Comparison of ENCODE assay signal across 18 cellular contexts in genomic region chrX:110401142-110401541, GRCh38. TPM values are rescaled to one million over a fixed set of nuclear protein-coding genes. Genes with fewer than 3 reads are reported as not detected.
DNase-seq lines count a peak whose midpoint lies in the region; ATAC-seq, FAIRE-seq and TF ChIP-seq lines count a peak whose summit lies in the region.
"Had no signal": no experiment of that assay in that cellular context is flagged by ENCODE, and none has a peak within 500 bp of the region (broad histone marks: within the 10 kb centered on the region; RNA-seq: fewer than 3 reads in every experiment).

No MANE protein-coding gene starts in this region.

- intact Hi-C loops in Panc1 (cut with micrococcal nuclease; ENCODE audit: unreplicated experiment): no loop called here

- no peak overlapping the region for H2AFZ ChIP-seq in GM23248
- H2AFZ ChIP-seq: hepatocyte had no signal

- TF ChIP-seq RAD21 in A549 (conservative IDR thresholded peaks at IDR 0.05 in 1 of 2, IDR thresholded peaks at IDR 0.05 in 1 of 2): peak in 1 of 2 experiments; percentile 46; a peak in 3 of 5 replicates

- no TSS peak for BruUV-seq in Panc1 (replicated peaks; lab: Mats Ljungman, UMichigan)

- peaks cover 37% of the 10 kb centered on the region for H3K4me1 ChIP-seq in A549
- no peaks in the 10 kb centered on the region for H3K4me1 ChIP-seq in Panc1 (ENCODE audit: control insufficient read depth, insufficient read depth, low read length)
- peaks cover 41% of the 10 kb centered on the region for H3K4me1 ChIP-seq in GM23248 (ENCODE audit: insufficient read depth)

- H3F3A ChIP-seq in GM23248 (ENCODE audit: insufficient read depth): peaks cover 32% of the 10 kb centered on the region

- FAIRE-seq in A549 (lab: Jason Lieb, UNC): peak; percentile 23
- FAIRE-seq in GM12891 (lab: Jason Lieb, UNC): peak; percentile 71
- FAIRE-seq: keratinocyte had no signal

- CTCF ChIA-PET in A549 (lab: Yijun Ruan, JAX) (interaction anchor here (0.8 to 27.0 kb wide), 3 partner anchors 10 to 233 kb away, joined by 5 to 848 read pairs (median 17); no protein-coding TSS in a partner anchor), Panc1 (lab: Charles Lee) (interaction anchor here (1.2 kb wide), 1 partner anchor 240 kb away, joined by 4 read pairs; no protein-coding TSS in a partner anchor)

- no peaks in the 10 kb centered on the region for H4K20me1 ChIP-seq in GM23248 (ENCODE audit: insufficient read depth)

- H3K9me3 ChIP-seq in A549 (no peaks in the 10 kb centered on the region), Panc1 (ENCODE audit: control insufficient read depth, insufficient read depth, low read depth, low read length) (no peaks in the 10 kb centered on the region), GM23248 (ENCODE audit: low read depth) (no peaks in the 10 kb centered on the region)
- H3K9me3 ChIP-seq: psoas muscle, testis had no signal

- H3K27me3 ChIP-seq in Panc1 (ENCODE audit: control insufficient read depth, insufficient read depth, low read length) (peaks cover 7% of the 10 kb centered on the region), GM23248 (replicated peaks; ENCODE audit: insufficient read depth) (no peaks in the 10 kb centered on the region)
- H3K27me3 ChIP-seq: hepatocyte, testis had no signal

- ATAC-seq in A549 (peak; percentile 37 to 55; a peak in 2 of 6 replicates), HG02885 (IDR thresholded peaks at IDR 0.05; ENCODE audit: poor library complexity, unreplicated experiment) (peak; percentile 72), Panc1 (no peak), GM21381 (IDR thresholded peaks at IDR 0.05; ENCODE audit: unreplicated experiment) (no peak), HG03460 (IDR thresholded peaks at IDR 0.05; ENCODE audit: unreplicated experiment) (no peak), HG02623 (IDR thresholded peaks at IDR 0.05; ENCODE audit: unreplicated experiment) (no peak)
- ATAC-seq: psoas muscle had no signal

- no peak for TF ChIP-seq POLR2A in A549 (IDR thresholded peaks at IDR 0.05; ENCODE audit: low read length)
- TF ChIP-seq POLR2A in GM12891 (IDR thresholded peaks at IDR 0.05; ENCODE audit: low read depth, low read length): no peak

- in situ Hi-C loops in Panc1 (cut with HindIII; ENCODE audit: low pct_unique_long_range_greater_than_20kb, low sequenced_read_pairs): no loop called here
- in situ Hi-C loops in GM23248 (cut with MboI): loop anchor here (25.0 kb wide), 2 partner anchors 489 to 689 kb away; no protein-coding TSS in a partner anchor

- H3K9me2 ChIP-seq in GM23248 (ENCODE audit: insufficient read depth): no peaks in the 10 kb centered on the region

- no peaks in the 10 kb centered on the region for H3K79me2 ChIP-seq in GM23248 (ENCODE audit: insufficient read depth)
- H3K79me2 ChIP-seq: hepatocyte had no signal

- TF ChIP-seq EP300 in A549 (IDR thresholded peaks at IDR 0.05): no peak

- H3K4me3 ChIP-seq in A549: no peak overlapping the region
- H3K4me3 ChIP-seq in Panc1 (ENCODE audit: low read depth in 2 of 2, low read length in 2 of 2): no peak overlapping the region
- no peak overlapping the region for H3K4me3 ChIP-seq in GM23248
- H3K4me3 ChIP-seq: hepatocyte, psoas muscle, testis had no signal

- DNase-seq in A549 (ENCODE audit: low read depth in 1 of 2, low spot score in 1 of 2): peak in 1 of 2 experiments; percentile 34
- no peak for DNase-seq in GM12891 (ENCODE audit: insufficient read length, low spot score)
- no peak for DNase-seq in Panc1 (ENCODE audit: low read depth, low spot score)
- DNase-seq in GM23248: no peak
- DNase-seq: activated CD8-positive, alpha-beta memory T cell treated with anti-CD3 and anti-CD28 coated beads for 24 hours; NCI-H1048; NCI-H2081 treated with DMSO at 0.1 percent for 48 hours; NCI-H526 treated with DMSO at 0.1 percent for 48 hours; psoas muscle; RPMI8226; testis had no signal

- H3K27ac ChIP-seq in A549 (peak overlapping the region in 1 of 2 experiments; percentile 75; a peak in 3 of 6 replicates), Panc1 (ENCODE audit: low read length) (no peak overlapping the region), GM23248 (no peak overlapping the region)
- H3K27ac ChIP-seq: hepatocyte, psoas muscle, testis had no signal

- no peaks in the 10 kb centered on the region for H3K36me3 ChIP-seq in Panc1 (ENCODE audit: control insufficient read depth, insufficient read depth, low read length)
- H3K36me3 ChIP-seq in GM23248 (ENCODE audit: low read depth): no peaks in the 10 kb centered on the region

- WGBS in A549 (ENCODE audit: missing lambda C conversion rate): 78% methylated on average over 3 of the region's 3 CpGs
- 89 to 100% methylated on average over 3 of the region's 3 CpGs for WGBS in GM23248 (ENCODE audit: low coverage in 1 of 2, low lambda C conversion rate in 2 of 2, missing lambda C conversion rate in 2 of 2), 2 experiments

- H3K4me2 ChIP-seq in A549 (no peak overlapping the region), GM23248 (ENCODE audit: unreplicated experiment) (no peak overlapping the region)
- H3K4me2 ChIP-seq: hepatocyte had no signal

- POLR2A ChIA-PET in A549 (lab: Yijun Ruan, JAX): no interaction called here
- POLR2A ChIA-PET in Panc1 (lab: Charles Lee): no interaction called here

- TF ChIP-seq CTCF in A549 (IDR thresholded peaks at IDR 0.05) (no peak), Panc1 (IDR thresholded peaks at IDR 0.05) (peak; percentile 10; the same call in 1 of the 2 replicates)

- H3K9ac ChIP-seq in GM23248: no peak overlapping the region

TF ChIP-seq in A549, 52 proteins besides CTCF, POLR2A, EP300 and RAD21:
- TF ChIP-seq EHF (CRISPR knock-in tag; IDR thresholded peaks at IDR 0.05) (no peak), HOXB13 (CRISPR knock-in tag; IDR thresholded peaks at IDR 0.05; ENCODE audit: low read depth) (no peak), ZSCAN20 (CRISPR knock-in tag; IDR thresholded peaks at IDR 0.05) (no peak), RFX5 (IDR thresholded peaks at IDR 0.05) (no peak), HMGXB4 (CRISPR knock-in tag; IDR thresholded peaks at IDR 0.05; ENCODE audit: borderline replicate concordance) (no peak), RCOR1 (IDR thresholded peaks at IDR 0.05; ENCODE audit: low read depth, low read length) (no peak), SREBF2 (IDR thresholded peaks at IDR 0.05) (no peak), CBX8 (IDR thresholded peaks at IDR 0.05) (no peak), FOSB (CRISPR knock-in tag; IDR thresholded peaks at IDR 0.05) (no peak), TFCP2L1 (CRISPR knock-in tag; IDR thresholded peaks at IDR 0.05) (no peak), RARB (CRISPR knock-in tag; IDR thresholded peaks at IDR 0.05) (no peak)

TF ChIP-seq in GM12891, 5 proteins besides CTCF, POLR2A, EP300 and RAD21:
- TF ChIP-seq TAF1 (IDR thresholded peaks at IDR 0.05; ENCODE audit: low read depth, low read length) (no peak), POLR2AphosphoS5 (IDR thresholded peaks at IDR 0.05; ENCODE audit: low read depth, low read length) (no peak), POU2F2 (IDR thresholded peaks at IDR 0.05; ENCODE audit: low read depth, low read length) (no peak), PAX5 (IDR thresholded peaks at IDR 0.05; ENCODE audit: insufficient read depth, low read length, severe bottlenecking) (no peak), SPI1 (IDR thresholded peaks at IDR 0.05; ENCODE audit: low read depth, low read length) (no peak)
TF ChIP-seq in GM12891: peak in this region for 0.

RNA-seq across cellular contexts. Expression of gene RTL9, which starts 42.5 kb away (rescaled TPM):
- polyA plus RNA-seq in A549 (2011; rRNA removed) (0.04 and 0.12 TPM in 2 replicates), A549 (2017; fragmentation: RNase III; extraction: RNeasy Plus Mini Kit Qiagen cat#74134 plus additional on column Dnase treatment) (0.05 to 0.06 TPM (median 0.05 TPM) in 3 replicates), GM23248 (2016; fragmentation: Nextera tagmentation; extraction: Ambion mirVana) (0.06 and 0.20 TPM in 2 replicates)
- 0.01 TPM in 2 replicates for polyA plus RNA-seq in A549 (2012; cell fraction: cytosol; rRNA removed)
- polyA plus RNA-seq in A549 (2012; cell fraction: nucleus; rRNA removed): 0.02 and 0.06 TPM in 2 replicates
- 0.08 and 0.10 TPM in 2 replicates for polyA minus RNA-seq in A549 (2011; rRNA and poly(A)+ RNA removed)
- 0.21 TPM for polyA plus RNA-seq in GM12891 (2012; ENCODE audit: low read depth, missing spikeins)
- not detected for total RNA-seq in Panc1 (2021; ENCODE audit: unreplicated experiment)
- not detected for polyA plus RNA-seq in Panc1 (2012; ENCODE audit: insufficient read length)
- total RNA-seq in GM23248 (2014; rRNA removed; shearing (Covaris generic)): 0.13 and 0.97 TPM in 2 replicates
- total RNA-seq: activated T-helper 1 cell treated with anti-CD3 and anti-CD28 coated beads, Interleukin-12 subunit alpha, Interleukin-12 subunit beta, Interleukin-2, Interleukin-4 antibody, amounts not matched to agents 30 ng/mL and 10 ng/mL and 1 ng/mL, durations not matched to agents 14 hours and 24 hours and 36 hours had no signal

Comparison
In these comparisons a context has a peak if more than half of its experiments do, and no peak if none do; other contexts are left out.
1. ATAC-seq: peak in A549 (2 of 2) and HG02885 (single experiment); none in Panc1 (single experiment), GM21381 (single experiment), HG03460 (single experiment) and HG02623 (single experiment).